ENCODE assay signal across 27 cellular contexts in the genomic region with DNA sequence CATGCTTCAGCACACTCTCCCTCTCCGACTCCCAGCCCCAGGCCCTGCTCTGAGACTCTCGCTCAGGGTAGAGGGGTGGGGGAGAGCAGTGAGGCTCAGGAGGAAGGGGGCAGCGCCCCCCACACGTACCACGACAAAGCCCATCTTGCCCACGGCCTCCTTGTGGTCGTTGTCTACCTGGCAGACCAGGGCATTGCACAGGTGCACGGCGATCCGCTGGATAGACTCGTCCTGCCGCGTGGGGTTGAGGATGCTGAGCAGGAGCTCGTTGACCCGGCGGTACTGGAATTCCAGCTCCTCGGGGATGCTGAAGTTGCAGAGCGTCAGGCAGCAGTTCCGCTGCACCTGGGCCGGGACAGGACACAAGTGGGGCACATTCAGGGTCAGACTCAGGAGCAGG.
"Had no signal": no experiment of that assay in that cellular context is flagged by ENCODE, and none has a peak within 500 bp of the region (broad histone marks: within the 10 kb centered on the region; RNA-seq: fewer than 3 reads in every experiment).

No MANE protein-coding gene starts in this region.

- H3K4me1 ChIP-seq: foreskin keratinocyte, left lung, prostate gland, spleen, thyroid gland had no signal

- H3K4me1 Mint-ChIP-seq: activated CD4-positive, alpha-beta T cell treated with anti-CD3 and anti-CD28 coated beads, Interleukin-2, amount 10 ng/mL, durations not matched to agents 7 days and 5 days; activated CD8-positive, alpha-beta memory T cell treated with anti-CD3 and anti-CD28 coated beads, Interleukin-2, amount 10 ng/mL, durations not matched to agents 7 days and 5 days; brain; naive thymus-derived CD8-positive, alpha-beta T cell; T-cell had no signal

- H3K36me3 ChIP-seq: ovary had no signal

- ATAC-seq: activated CD8-positive, alpha-beta memory T cell treated with anti-CD3 and anti-CD28 coated beads, Interleukin-2, amount 10 ng/mL, durations not matched to agents 7 days and 5 days; activated CD8-positive, alpha-beta T cell treated with anti-CD3 and anti-CD28 coated beads for 36 hours; foreskin keratinocyte; left lung; naive thymus-derived CD8-positive, alpha-beta T cell; stimulated activated naive CD8-positive, alpha-beta T cell treated with anti-CD3 and anti-CD28 coated beads, Interleukin-15, Interleukin-2, amounts not matched to agents 100 U/mL and 50 U/mL, for 24 hours; T-cell had no signal

- H3K9me3 ChIP-seq: left lung, neutrophil, ovary, prostate gland, spleen, thyroid gland had no signal

- H3K27ac Mint-ChIP-seq: activated CD4-positive, alpha-beta T cell treated with anti-CD3 and anti-CD28 coated beads, Interleukin-2, amount 10 ng/mL, durations not matched to agents 7 days and 5 days; activated CD8-positive, alpha-beta memory T cell treated with anti-CD3 and anti-CD28 coated beads, Interleukin-2, amount 10 ng/mL, durations not matched to agents 7 days and 5 days; activated CD8-positive, alpha-beta T cell treated with anti-CD3 and anti-CD28 coated beads for 36 hours; activated T-helper 1 cell treated with anti-CD3 and anti-CD28 coated beads, Interleukin-12 subunit alpha, Interleukin-12 subunit beta, Interleukin-2, Interleukin-4 antibody, amounts not matched to agents 30 ng/mL and 10 ng/mL and 1 ng/mL, durations not matched to agents 14 hours and 24 hours and 36 hours; brain; dendritic cell treated with granulocyte-macrophage colony-stimulating factor and Interleukin-4, amounts not matched to agents 40 ng/mL and 50 ng/mL, for 4 days; T-cell; T-helper 2 cell treated with Interferon-gamma antibody and Interleukin-4, amounts not matched to agents 5 μg/mL and 100 μg/mL, for 36 hours had no signal

- DNase-seq: activated CD4-positive, alpha-beta T cell treated with anti-CD3 and anti-CD28 coated beads, Interleukin-2, amount 10 ng/mL, durations not matched to agents 7 days and 5 days; activated CD4-positive, CD25-positive, alpha-beta regulatory T cell treated with anti-CD3 and anti-CD28 coated beads, Interleukin-2, amount 50 U/mL, for 72 hours; activated CD8-positive, alpha-beta memory T cell treated with anti-CD3 and anti-CD28 coated beads, Interleukin-2, amount 10 ng/mL, durations not matched to agents 7 days and 5 days; activated CD8-positive, alpha-beta T cell treated with anti-CD3 and anti-CD28 coated beads for 36 hours; activated gamma-delta T cell; activated naive CD4-positive, alpha-beta T cell treated with anti-CD3 and anti-CD28 coated beads, Interleukin-2, amount 50 U/mL, for 16 hours; activated T-cell treated with anti-CD3 and anti-CD28 coated beads for 4 hours; aorta; effector CD4-positive, alpha-beta T cell; erythroblast; foreskin keratinocyte; kidney; left lung; naive thymus-derived CD8-positive, alpha-beta T cell; ovary; spleen; stimulated activated CD4-positive, alpha-beta T cell treated with anti-CD3 and anti-CD28 coated beads, Interleukin-4, amount 100 ng/mL, for 1 hour; stimulated activated naive CD8-positive, alpha-beta T cell treated with anti-CD3 and anti-CD28 coated beads, Interleukin-15, Interleukin-2, amounts not matched to agents 100 U/mL and 50 U/mL, for 24 hours; T-cell had no signal

- H3K27me3 Mint-ChIP-seq: activated CD4-positive, alpha-beta T cell treated with anti-CD3 and anti-CD28 coated beads, Interleukin-2, amount 10 ng/mL, durations not matched to agents 7 days and 5 days; activated CD8-positive, alpha-beta memory T cell treated with anti-CD3 and anti-CD28 coated beads, Interleukin-2, amount 10 ng/mL, durations not matched to agents 7 days and 5 days; activated CD8-positive, alpha-beta T cell treated with anti-CD3 and anti-CD28 coated beads for 36 hours; brain; dendritic cell treated with granulocyte-macrophage colony-stimulating factor and Interleukin-4, amounts not matched to agents 40 ng/mL and 50 ng/mL, for 4 days; naive thymus-derived CD8-positive, alpha-beta T cell; T-cell had no signal

- H3K4me3 ChIP-seq: left lung, ovary, prostate gland, spleen, thyroid gland had no signal

- H3K27ac ChIP-seq: foreskin keratinocyte, left lung, neutrophil, ovary, prostate gland, spleen, thyroid gland, VCaP had no signal

- H3K9me3 Mint-ChIP-seq: activated CD4-positive, alpha-beta T cell treated with anti-CD3 and anti-CD28 coated beads, Interleukin-2, amount 10 ng/mL, durations not matched to agents 7 days and 5 days; activated CD8-positive, alpha-beta T cell treated with anti-CD3 and anti-CD28 coated beads for 36 hours; activated T-helper 1 cell treated with anti-CD3 and anti-CD28 coated beads, Interleukin-12 subunit alpha, Interleukin-12 subunit beta, Interleukin-2, Interleukin-4 antibody, amounts not matched to agents 30 ng/mL and 10 ng/mL and 1 ng/mL, durations not matched to agents 14 hours and 24 hours and 36 hours; dendritic cell treated with granulocyte-macrophage colony-stimulating factor and Interleukin-4, amounts not matched to agents 40 ng/mL and 50 ng/mL, for 4 days; naive thymus-derived CD8-positive, alpha-beta T cell; T-cell; T-helper 2 cell treated with Interferon-gamma antibody and Interleukin-4, amounts not matched to agents 5 μg/mL and 100 μg/mL, for 36 hours had no signal

- H3K27me3 ChIP-seq: foreskin keratinocyte, left lung, neutrophil, ovary, spleen, thyroid gland had no signal

- H3K4me3 Mint-ChIP-seq: activated CD4-positive, alpha-beta T cell treated with anti-CD3 and anti-CD28 coated beads, Interleukin-2, amount 10 ng/mL, durations not matched to agents 7 days and 5 days; activated CD8-positive, alpha-beta memory T cell treated with anti-CD3 and anti-CD28 coated beads, Interleukin-2, amount 10 ng/mL, durations not matched to agents 7 days and 5 days; activated CD8-positive, alpha-beta T cell treated with anti-CD3 and anti-CD28 coated beads for 36 hours; activated T-helper 1 cell treated with anti-CD3 and anti-CD28 coated beads, Interleukin-12 subunit alpha, Interleukin-12 subunit beta, Interleukin-2, Interleukin-4 antibody, amounts not matched to agents 30 ng/mL and 10 ng/mL and 1 ng/mL, durations not matched to agents 14 hours and 24 hours and 36 hours; brain; dendritic cell treated with granulocyte-macrophage colony-stimulating factor and Interleukin-4, amounts not matched to agents 40 ng/mL and 50 ng/mL, for 4 days; T-cell; T-helper 2 cell treated with Interferon-gamma antibody and Interleukin-4, amounts not matched to agents 5 μg/mL and 100 μg/mL, for 36 hours had no signal
